ENCODE assay signal across 13 cellular contexts in the genomic region with DNA sequence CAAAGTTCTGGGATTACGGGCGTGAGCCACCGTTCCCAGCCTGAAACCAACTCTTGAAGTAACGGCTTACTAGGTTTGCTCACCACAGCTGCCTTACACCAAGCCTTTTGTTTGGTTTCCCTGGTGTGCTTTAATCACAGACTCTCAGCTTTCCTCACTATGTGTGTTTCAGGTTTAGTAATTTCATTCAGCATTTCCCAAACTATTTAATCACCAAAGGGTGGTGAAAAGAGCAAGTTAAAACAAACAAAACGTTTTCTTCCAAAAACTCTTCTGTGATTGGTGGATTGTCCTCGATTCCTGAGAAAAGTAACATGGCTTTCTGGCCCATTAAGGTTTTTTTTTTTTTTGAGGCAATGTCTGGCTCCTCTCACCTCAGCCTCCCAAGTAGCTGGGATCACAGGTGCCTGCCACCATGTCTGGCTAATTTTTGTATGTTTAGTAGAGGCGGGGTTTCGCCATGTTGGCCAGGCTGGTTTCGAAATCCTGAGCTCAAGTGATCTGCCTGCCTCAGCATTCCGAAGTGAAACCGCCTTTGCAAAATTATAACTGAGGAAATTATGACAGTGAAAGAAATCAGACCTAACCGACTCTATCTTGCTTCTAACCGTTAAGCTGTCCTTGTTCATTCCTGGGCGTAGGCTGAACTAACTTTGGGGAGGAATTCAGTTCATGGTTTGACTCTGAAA. TPM values are rescaled to one million over a fixed set of nuclear protein-coding genes. Genes with fewer than 3 reads are reported as not detected.
A peak's percentile ranks its signal among the peaks of the same experiment; 100 is the strongest.
DNase-seq lines count a peak whose midpoint lies in the region; ATAC-seq and TF ChIP-seq lines count a peak whose summit lies in the region.
"Had no signal": no experiment of that assay in that cellular context is flagged by ENCODE, and none has a peak within 500 bp of the region (broad histone marks: within the 10 kb centered on the region; RNA-seq: fewer than 3 reads in every experiment).

No MANE protein-coding gene starts in this region.

- no peaks in the 10 kb centered on the region for H3K9me3 ChIP-seq in Karpas-422 (ENCODE audit: low read length)
- H3K9me3 ChIP-seq: lower lobe of right lung had no signal

- H3K27ac Mint-ChIP-seq in activated CD4-positive, alpha-beta T cell treated with anti-CD3 and anti-CD28 coated beads for 36 hours = no peak overlapping the region
- peak overlapping the region; percentile 65 for H3K27ac Mint-ChIP-seq in activated CD8-positive, alpha-beta T cell treated with anti-CD3 and anti-CD28 coated beads for 36 hours
- peak overlapping the region in 1 of 2 donors; percentile 18 for H3K27ac Mint-ChIP-seq in natural killer cell

- no peaks in the 10 kb centered on the region for H3K27me3 Mint-ChIP-seq in activated CD4-positive, alpha-beta T cell treated with anti-CD3 and anti-CD28 coated beads for 36 hours
- H3K27me3 Mint-ChIP-seq in activated CD8-positive, alpha-beta T cell treated with anti-CD3 and anti-CD28 coated beads for 36 hours = no peaks in the 10 kb centered on the region
- H3K27me3 Mint-ChIP-seq in natural killer cell (ENCODE audit: low read depth in 2 of 2) = peaks cover 0 to 4% of the 10 kb centered on the region in 2 donors

- no peak for DNase-seq in activated CD4-positive, alpha-beta T cell treated with anti-CD3 and anti-CD28 coated beads for 36 hours
- DNase-seq in activated CD4-positive, alpha-beta T cell treated with anti-CD3 and anti-CD28 coated beads for 4 hours = no peak
- DNase-seq in Karpas-422 = no peak
- DNase-seq in activated CD8-positive, alpha-beta T cell treated with anti-CD3 and anti-CD28 coated beads for 36 hours = no peak
- DNase-seq in natural killer cell = no peak
- DNase-seq in EL = no peak
- DNase-seq: caudate nucleus, lower lobe of right lung, NCI-H1694 treated with DMSO at 0.1 percent for 48 hours, PC-3 had no signal

- peaks cover 43% of the 10 kb centered on the region for H3K4me1 ChIP-seq in Karpas-422 (ENCODE audit: low read length)
- H3K4me1 ChIP-seq: parathyroid adenoma had no signal

- H3K79me2 ChIP-seq in Karpas-422 (ENCODE audit: low read length) = peaks cover 58% of the 10 kb centered on the region
- H3K79me2 ChIP-seq: parathyroid adenoma had no signal

- intact Hi-C loops in activated CD4-positive, alpha-beta T cell treated with anti-CD3 and anti-CD28 coated beads for 36 hours (cut with DNase I, micrococcal nuclease) = loop anchor here (2.0 to 5.0 kb wide), 9 partner anchors 577 to 1949 kb away; partner anchors contain the start of genes ERH (in 2 of the 2), SLC39A9 (in 2 of the 2), ZFP36L1 (in 2 of the 2) and ACTN1 (in 1 of the 2)
- intact Hi-C loops in activated CD8-positive, alpha-beta T cell treated with anti-CD3 and anti-CD28 coated beads for 36 hours (cut with micrococcal nuclease) = no loop called here
- intact Hi-C loops in natural killer cell (cut with micrococcal nuclease) = loop anchor here (2.0 to 10.0 kb wide), 2 partner anchors 199 to 977 kb away; partner anchors contain the start of genes ARG2 and ZFP36L1

- TF ChIP-seq CTCF in activated CD8-positive, alpha-beta T cell treated with anti-CD3 and anti-CD28 coated beads for 36 hours (IDR thresholded peaks at IDR 0.05) = no peak
- no peak for TF ChIP-seq CTCF in natural killer cell (IDR thresholded peaks at IDR 0.05)

- H2AFZ ChIP-seq in Karpas-422 (ENCODE audit: low read length) = no peak overlapping the region

- CTCF ChIA-PET in activated CD4-positive, alpha-beta T cell treated with anti-CD3 and anti-CD28 coated beads for 36 hours (lab: Charles Lee) = interaction anchor here (0.8 kb wide), 1 partner anchor 791 kb away, joined by 3 read pairs; no protein-coding TSS in a partner anchor
- CTCF ChIA-PET in activated CD8-positive, alpha-beta T cell treated with anti-CD3 and anti-CD28 coated beads for 36 hours (lab: Charles Lee) = no interaction called here

- H4K20me1 ChIP-seq in Karpas-422 (ENCODE audit: insufficient read depth, low read depth, low read length) = no peaks in the 10 kb centered on the region

- H3K27me3 ChIP-seq in Karpas-422 (ENCODE audit: low read length) = no peaks in the 10 kb centered on the region

- no peaks in the 10 kb centered on the region for H3K9me2 ChIP-seq in Karpas-422 (replicated peaks; ENCODE audit: insufficient read depth, low read length)

- H3K4me2 ChIP-seq in Karpas-422 (ENCODE audit: low read depth, low read length, poor library complexity, severe bottlenecking) = peak overlapping the region; percentile 98

- no peak overlapping the region for H3K9ac ChIP-seq in Karpas-422 (ENCODE audit: low read length)
- H3K9ac ChIP-seq: parathyroid adenoma had no signal

- H3K4me3 Mint-ChIP-seq in activated CD4-positive, alpha-beta T cell treated with anti-CD3 and anti-CD28 coated beads for 36 hours = peak overlapping the region; percentile 95
- peak overlapping the region; percentile 99 for H3K4me3 Mint-ChIP-seq in activated CD8-positive, alpha-beta T cell treated with anti-CD3 and anti-CD28 coated beads for 36 hours
- peak overlapping the region; percentile 75 for H3K4me3 Mint-ChIP-seq in natural killer cell

- peaks cover 45% of the 10 kb centered on the region for H3K4me1 Mint-ChIP-seq in activated CD4-positive, alpha-beta T cell treated with anti-CD3 and anti-CD28 coated beads for 36 hours
- peaks cover 36% of the 10 kb centered on the region for H3K4me1 Mint-ChIP-seq in activated CD8-positive, alpha-beta T cell treated with anti-CD3 and anti-CD28 coated beads for 36 hours (ENCODE audit: low read depth)
- peaks cover 36 to 50% of the 10 kb centered on the region in 2 donors for H3K4me1 Mint-ChIP-seq in natural killer cell

- no peak for ATAC-seq in activated CD4-positive, alpha-beta T cell treated with anti-CD3 and anti-CD28 coated beads for 36 hours
- ATAC-seq in activated CD8-positive, alpha-beta T cell treated with anti-CD3 and anti-CD28 coated beads for 36 hours = no peak
- ATAC-seq in natural killer cell (no peak), HG03025 (IDR thresholded peaks at IDR 0.05; ENCODE audit: low FRiP score, unreplicated experiment) (no peak), HG03432 (IDR thresholded peaks at IDR 0.05; ENCODE audit: unreplicated experiment) (no peak)
- ATAC-seq: lower lobe of right lung, PC-3 had no signal

- H3K9me3 Mint-ChIP-seq in activated CD4-positive, alpha-beta T cell treated with anti-CD3 and anti-CD28 coated beads for 36 hours (ENCODE audit: low read depth) = no peaks in the 10 kb centered on the region
- no peaks in the 10 kb centered on the region for H3K9me3 Mint-ChIP-seq in activated CD8-positive, alpha-beta T cell treated with anti-CD3 and anti-CD28 coated beads for 36 hours
- H3K9me3 Mint-ChIP-seq in natural killer cell = no peaks in the 10 kb centered on the region

- H3K36me3 ChIP-seq in Karpas-422 (ENCODE audit: insufficient read depth, low read length) = peaks cover 2% of the 10 kb centered on the region; the same call in 1 of the 2 replicates

- H3K36me3 Mint-ChIP-seq in activated CD4-positive, alpha-beta T cell treated with anti-CD3 and anti-CD28 coated beads for 36 hours (ENCODE audit: low read depth) = peaks cover 2% of the 10 kb centered on the region
- H3K36me3 Mint-ChIP-seq in activated CD8-positive, alpha-beta T cell treated with anti-CD3 and anti-CD28 coated beads for 36 hours (ENCODE audit: low read depth) = peaks cover 3% of the 10 kb centered on the region
- peaks cover 2% of the 10 kb centered on the region for H3K36me3 Mint-ChIP-seq in natural killer cell

- peak overlapping the region; percentile 95 for H3K27ac ChIP-seq in Karpas-422 (ENCODE audit: low read length)

- H3K4me3 ChIP-seq in Karpas-422 (ENCODE audit: low read length) = peak overlapping the region; percentile 86; the same call in 1 of the 2 replicates

- POLR2A ChIA-PET in activated CD4-positive, alpha-beta T cell treated with anti-CD3 and anti-CD28 coated beads for 36 hours (lab: Charles Lee) = interaction anchor here (1.7 kb wide), 1 partner anchor 13 kb away, joined by 4 read pairs; no protein-coding TSS in a partner anchor
- POLR2A ChIA-PET in activated CD8-positive, alpha-beta T cell treated with anti-CD3 and anti-CD28 coated beads for 36 hours (lab: Charles Lee) = no interaction called here

RNA-seq across cellular contexts. Expression of gene ZFYVE26, which starts 1.5 kb away (rescaled TPM):
- total RNA-seq in activated CD4-positive, alpha-beta T cell treated with anti-CD3 and anti-CD28 coated beads for 36 hours = 10 to 100 TPM; 13.0 to 14.2 TPM
- total RNA-seq in Karpas-422 (2014; rRNA removed; shearing (Covaris generic); ENCODE audit: low replicate concordance) = 31.3 and 47.0 TPM in 2 replicates
- total RNA-seq in activated CD8-positive, alpha-beta T cell treated with anti-CD3 and anti-CD28 coated beads for 36 hours = 10 to 100 TPM; 14.4 to 16.8 TPM
- 10 to 100 TPM; 31.0 to 45.9 (median 35.5) TPM for total RNA-seq in natural killer cell

RNA-seq across cellular contexts. Expression of gene RAD51B, which starts 1.7 kb away (rescaled TPM):
- 10 to 100 TPM; 26.4 to 39.9 TPM for total RNA-seq in activated CD4-positive, alpha-beta T cell treated with anti-CD3 and anti-CD28 coated beads for 36 hours
- 84.0 and 107 TPM in 2 replicates for total RNA-seq in Karpas-422 (2014; rRNA removed; shearing (Covaris generic); ENCODE audit: low replicate concordance)
- total RNA-seq in activated CD8-positive, alpha-beta T cell treated with anti-CD3 and anti-CD28 coated beads for 36 hours = 10 to 100 TPM; 38.2 to 40.6 TPM
- 10 to 100 TPM; 28.1 to 37.6 (median 28.6) TPM for total RNA-seq in natural killer cell
